ENCODE assay signal across 1 cellular context in genomic region chr2:218039171-218039570, GRCh38.
TF ChIP-seq lines count a peak whose summit lies in the region.

No MANE protein-coding gene starts in this region.

TF ChIP-seq in GM23338, 12 proteins besides CTCF, POLR2A, EP300 and RAD21 (continued from another document):
- TF ChIP-seq EZH2phosphoT487 (IDR thresholded peaks at IDR 0.05; ENCODE audit: unreplicated experiment) = no peak
- TF ChIP-seq, protein P1, sequence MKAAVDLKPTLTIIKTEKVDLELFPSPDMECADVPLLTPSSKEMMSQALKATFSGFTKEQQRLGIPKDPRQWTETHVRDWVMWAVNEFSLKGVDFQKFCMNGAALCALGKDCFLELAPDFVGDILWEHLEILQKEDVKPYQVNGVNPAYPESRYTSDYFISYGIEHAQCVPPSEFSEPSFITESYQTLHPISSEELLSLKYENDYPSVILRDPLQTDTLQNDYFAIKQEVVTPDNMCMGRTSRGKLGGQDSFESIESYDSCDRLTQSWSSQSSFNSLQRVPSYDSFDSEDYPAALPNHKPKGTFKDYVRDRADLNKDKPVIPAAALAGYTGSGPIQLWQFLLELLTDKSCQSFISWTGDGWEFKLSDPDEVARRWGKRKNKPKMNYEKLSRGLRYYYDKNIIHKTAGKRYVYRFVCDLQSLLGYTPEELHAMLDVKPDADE (IDR thresholded peaks at IDR 0.05) = no peak
- TF ChIP-seq REST (IDR thresholded peaks at IDR 0.05; ENCODE audit: unreplicated experiment) = no peak
- no peak for TF ChIP-seq JUNB (IDR thresholded peaks at IDR 0.05; ENCODE audit: unreplicated experiment)
- TF ChIP-seq STAT1 (IDR thresholded peaks at IDR 0.05; ENCODE audit: unreplicated experiment) = no peak
- no peak for TF ChIP-seq ZNF114 (CRISPR knock-in tag; IDR thresholded peaks at IDR 0.05)
- no peak for TF ChIP-seq POLR2AphosphoS5 (IDR thresholded peaks at IDR 0.05; ENCODE audit: low read depth)
- TF ChIP-seq ZNF331 (CRISPR knock-in tag; IDR thresholded peaks at IDR 0.05; ENCODE audit: low read depth) = no peak
- no peak for TF ChIP-seq NANOG (IDR thresholded peaks at IDR 0.05; ENCODE audit: borderline replicate concordance)
TF ChIP-seq in GM23338: peak in this region for 0.
